17 cellular contexts compared by ENCODE assay signal in genomic region chr9:37082214-37082765, GRCh38. TPM values are rescaled to one million over a fixed set of nuclear protein-coding genes. Genes with fewer than 3 reads are reported as not detected.
A peak's percentile ranks its signal among the peaks of the same experiment; 100 is the strongest.
DNase-seq lines count a peak whose midpoint lies in the region; ATAC-seq and TF ChIP-seq lines count a peak whose summit lies in the region.
"Had no signal": no experiment of that assay in that cellular context is flagged by ENCODE, and none has a peak within 500 bp of the region (broad histone marks: within the 10 kb centered on the region; RNA-seq: fewer than 3 reads in every experiment).

No MANE protein-coding gene starts in this region.

- peaks cover 66% of the 10 kb centered on the region for H3K79me2 ChIP-seq in mammary epithelial cell (ENCODE audit: insufficient read depth, low read length)

- TF ChIP-seq CTCF in mammary epithelial cell (conservative IDR thresholded peaks at IDR 0.05 in 1 of 2, IDR thresholded peaks at IDR 0.05 in 1 of 2; ENCODE audit: extremely low read depth in 1 of 2, insufficient read depth in 1 of 2, low read depth in 1 of 2, low read length in 2 of 2), result no peak
- TF ChIP-seq CTCF in MCF 10A (IDR thresholded peaks at IDR 0.05; ENCODE audit: unreplicated experiment), result no peak
- no peak for TF ChIP-seq CTCF in brain microvascular endothelial cell (IDR thresholded peaks at IDR 0.05; ENCODE audit: low read depth, low read length, missing control alignments)
- no peak for TF ChIP-seq CTCF in colonic mucosa (IDR thresholded peaks at IDR 0.05)
- TF ChIP-seq CTCF in CD8-positive, alpha-beta T cell (IDR thresholded peaks at IDR 0.05), result no peak

- H3K9me3 Mint-ChIP-seq in MCF 10A (ENCODE audit: unreplicated experiment), result no peaks in the 10 kb centered on the region
- H3K9me3 Mint-ChIP-seq in CD8-positive, alpha-beta T cell, result no peaks in the 10 kb centered on the region
- H3K9me3 Mint-ChIP-seq: stimulated activated effector memory CD8-positive, alpha-beta T cell treated with anti-CD3 and anti-CD28 coated beads, Interleukin-12 subunit alpha, Interleukin-12 subunit beta, amount 100 ng/mL, for 72 hours had no signal

- no peak overlapping the region for H3K27ac Mint-ChIP-seq in MCF 10A (ENCODE audit: low read depth, unreplicated experiment)
- no peak overlapping the region for H3K27ac Mint-ChIP-seq in CD8-positive, alpha-beta T cell
- H3K27ac Mint-ChIP-seq: activated CD8-positive, alpha-beta memory T cell treated with anti-CD3 and anti-CD28 coated beads, Interleukin-2, amount 10 ng/mL, durations not matched to agents 7 days and 5 days; stimulated activated effector memory CD8-positive, alpha-beta T cell treated with anti-CD3 and anti-CD28 coated beads, Interleukin-12 subunit alpha, Interleukin-12 subunit beta, amount 100 ng/mL, for 72 hours had no signal

- H2AFZ ChIP-seq in mammary epithelial cell (ENCODE audit: low read depth, low read length), result no peak overlapping the region

- 94% methylated on average over 4 of the region's 4 CpGs for WGBS in mammary epithelial cell (ENCODE audit: low coverage, missing lambda C conversion rate)

- H3K4me2 ChIP-seq in mammary epithelial cell (ENCODE audit: insufficient read depth, low read depth, low read length), result peak overlapping the region; percentile 21

- BruUV-seq in mammary epithelial cell (replicated peaks; lab: Mats Ljungman, UMichigan) (no TSS peak), MCF 10A (replicated peaks; lab: Mats Ljungman, UMichigan) (no TSS peak)

- H3K27me3 ChIP-seq in mammary epithelial cell (ENCODE audit: insufficient read depth, low read length) (no peaks in the 10 kb centered on the region), brain microvascular endothelial cell (replicated peaks) (no peaks in the 10 kb centered on the region), colonic mucosa (no peaks in the 10 kb centered on the region)
- H3K27me3 ChIP-seq in CD8-positive, alpha-beta T cell (ENCODE audit: insufficient read depth, low read length), result no peaks in the 10 kb centered on the region
- H3K27me3 ChIP-seq: gastroesophageal sphincter had no signal

- peaks cover 27% of the 10 kb centered on the region for H3K4me1 Mint-ChIP-seq in MCF 10A (ENCODE audit: insufficient read depth, unreplicated experiment)
- peaks cover 64% of the 10 kb centered on the region for H3K4me1 Mint-ChIP-seq in CD8-positive, alpha-beta T cell (ENCODE audit: low read depth)

- no peak for ATAC-seq in HG02642 (IDR thresholded peaks at IDR 0.05; ENCODE audit: poor library complexity, unreplicated experiment)
- ATAC-seq in CD8-positive, alpha-beta T cell, result no peak
- ATAC-seq: activated CD8-positive, alpha-beta memory T cell treated with anti-CD3 and anti-CD28 coated beads, Interleukin-2, amount 10 ng/mL, durations not matched to agents 7 days and 5 days; gastroesophageal sphincter; stimulated activated effector memory CD8-positive, alpha-beta T cell treated with anti-CD3 and anti-CD28 coated beads, Interleukin-12 subunit alpha, Interleukin-12 subunit beta, amount 100 ng/mL, for 72 hours had no signal

- H3K36me3 ChIP-seq in mammary epithelial cell (ENCODE audit: insufficient read depth, low read length) (peaks cover 8% of the 10 kb centered on the region), brain microvascular endothelial cell (replicated peaks) (peaks cover 5% of the 10 kb centered on the region), colonic mucosa (no peaks in the 10 kb centered on the region)
- no peaks in the 10 kb centered on the region for H3K36me3 ChIP-seq in CD8-positive, alpha-beta T cell (ENCODE audit: insufficient read depth, low read length)

- H3K4me3 Mint-ChIP-seq in MCF 10A (ENCODE audit: unreplicated experiment), result no peak overlapping the region
- H3K4me3 Mint-ChIP-seq in CD8-positive, alpha-beta T cell, result no peak overlapping the region

- dilution Hi-C loops in mammary epithelial cell (cut with HindIII; ENCODE audit: low sequenced_read_pairs), result no loop called here

- H4K20me1 ChIP-seq in mammary epithelial cell (ENCODE audit: insufficient read depth, low read length), result no peaks in the 10 kb centered on the region

- no peaks in the 10 kb centered on the region for H3K27me3 Mint-ChIP-seq in MCF 10A (ENCODE audit: insufficient read depth, unreplicated experiment)
- H3K27me3 Mint-ChIP-seq in CD8-positive, alpha-beta T cell (ENCODE audit: low read depth), result no peaks in the 10 kb centered on the region
- H3K27me3 Mint-ChIP-seq: activated CD8-positive, alpha-beta memory T cell treated with anti-CD3 and anti-CD28 coated beads, Interleukin-2, amount 10 ng/mL, durations not matched to agents 7 days and 5 days had no signal

- intact Hi-C loops in mammary epithelial cell (cut with micrococcal nuclease) (no loop called here), MCF 10A (cut with micrococcal nuclease) (no loop called here), colonic mucosa (cut with DNase I) (no loop called here)
- intact Hi-C loops in CD8-positive, alpha-beta T cell (cut with DNase I, micrococcal nuclease), result loop anchor here (5.0 to 10.0 kb wide), 3 partner anchors 213 to 670 kb away; partner anchors contain the start of genes POLR1E (in 1 of the 2) and TRMT10B (in 1 of the 2)

- H3K4me3 ChIP-seq in mammary epithelial cell (replicated peaks in 1 of 3; ENCODE audit: insufficient read depth in 1 of 3, low read depth in 2 of 3, low read length in 3 of 3), result no peak overlapping the region
- no peak overlapping the region for H3K4me3 ChIP-seq in brain microvascular endothelial cell (ENCODE audit: low read depth, low read length)
- no peak overlapping the region for H3K4me3 ChIP-seq in colonic mucosa
- no peak overlapping the region for H3K4me3 ChIP-seq in CD8-positive, alpha-beta T cell (ENCODE audit: low read depth, low read length)
- H3K4me3 ChIP-seq: gastroesophageal sphincter had no signal

- H3K36me3 Mint-ChIP-seq in MCF 10A (ENCODE audit: insufficient read depth, unreplicated experiment), result peaks cover 26% of the 10 kb centered on the region
- peaks cover 40% of the 10 kb centered on the region for H3K36me3 Mint-ChIP-seq in CD8-positive, alpha-beta T cell

- CTCF ChIA-PET in mammary epithelial cell (lab: Charles Lee; ENCODE audit: low non-redundant PET), result no interaction called here
- CTCF ChIA-PET in MCF 10A (lab: Yijun Ruan, JAX), result interaction anchor here (2.2 kb wide), 1 partner anchor 209 kb away, joined by 10 read pairs; no protein-coding TSS in a partner anchor
- CTCF ChIA-PET in CD8-positive, alpha-beta T cell (lab: Charles Lee), result interaction anchor here (1.3 kb wide), 1 partner anchor 39 kb away, joined by 4 read pairs; no protein-coding TSS in a partner anchor

- H3K9me3 ChIP-seq in mammary epithelial cell (replicated peaks; ENCODE audit: insufficient read depth, low read length) (peaks cover 4% of the 10 kb centered on the region), colonic mucosa (no peaks in the 10 kb centered on the region)
- H3K9me3 ChIP-seq in CD8-positive, alpha-beta T cell (ENCODE audit: low read length), result no peaks in the 10 kb centered on the region
- H3K9me3 ChIP-seq: gastroesophageal sphincter had no signal

- no peak overlapping the region for H3K27ac ChIP-seq in mammary epithelial cell (ENCODE audit: insufficient read depth, low read depth, low read length)
- H3K27ac ChIP-seq in brain microvascular endothelial cell, result no peak overlapping the region
- no peak overlapping the region for H3K27ac ChIP-seq in colonic mucosa
- no peak overlapping the region for H3K27ac ChIP-seq in CD8-positive, alpha-beta T cell (ENCODE audit: low read depth, low read length)
- H3K27ac ChIP-seq: gastroesophageal sphincter had no signal

- H3K4me1 ChIP-seq in mammary epithelial cell (ENCODE audit: insufficient read depth, low read length) (peaks cover 9% of the 10 kb centered on the region), colonic mucosa (no peaks in the 10 kb centered on the region)
- H3K4me1 ChIP-seq in CD8-positive, alpha-beta T cell (ENCODE audit: insufficient read depth, low read length), result peaks cover 41% of the 10 kb centered on the region

- no peak overlapping the region for H3K9ac ChIP-seq in mammary epithelial cell (ENCODE audit: insufficient read depth, low read length)
- H3K9ac ChIP-seq in colonic mucosa (ENCODE audit: low read depth in 2 of 2, low read length in 2 of 2), result no peak overlapping the region

- in situ Hi-C loops in mammary epithelial cell (cut with MboI; ENCODE audit: low sequenced_read_pairs in 2 of 2), result no loop called here
- in situ Hi-C loops in brain microvascular endothelial cell (cut with HindIII; ENCODE audit: low pct_ligation_motif_present, low sequenced_read_pairs), result no loop called here

- DNase-seq in mammary epithelial cell, result no peak
- no peak for DNase-seq in MCF 10A (ENCODE audit: unreplicated experiment)
- peak; percentile 17 for DNase-seq in OCI-M1 (lab: John Stamatoyannopoulos, UW)
- DNase-seq in brain microvascular endothelial cell, result peak; percentile 9
- no peak for DNase-seq in colonic mucosa
- DNase-seq in NCI-H1930 (lab: John Stamatoyannopoulos, UW), result no peak
- no peak for DNase-seq in CD8-positive, alpha-beta T cell
- DNase-seq: activated CD8-positive, alpha-beta memory T cell treated with anti-CD3 and anti-CD28 coated beads, Interleukin-2, amount 10 ng/mL, durations not matched to agents 7 days and 5 days; amygdala; effector CD4-positive, alpha-beta T cell; retina; RPMI8226; stimulated activated CD4-positive, alpha-beta T cell treated with anti-CD3 and anti-CD28 coated beads, Interleukin-4, amount 100 ng/mL, for 1 hour had no signal

- POLR2A ChIA-PET in MCF 10A (lab: Yijun Ruan, JAX), result interaction anchor here (0.6 to 6.9 kb wide), 3 partner anchors 10 to 59 kb away, joined by 3 to 63 read pairs (median 4); partner anchors contain the start of gene ZCCHC7
- POLR2A ChIA-PET in CD8-positive, alpha-beta T cell (lab: Charles Lee), result no interaction called here

RNA-seq across cellular contexts. Expression of gene ZCCHC7, which starts 38.1 kb away (rescaled TPM):
- 10 to 100 TPM; 15.8 to 25.5 TPM for total RNA-seq in mammary epithelial cell
- 11.5 TPM for polyA plus RNA-seq in mammary epithelial cell
- polyA minus RNA-seq in mammary epithelial cell, result 15.9 TPM
- 34.0 and 41.7 TPM in 2 replicates for total RNA-seq in MCF 10A (2022)
- 10 to 100 TPM; 14.6 to 15.9 TPM for total RNA-seq in colonic mucosa
- total RNA-seq in CD8-positive, alpha-beta T cell, result 10 to 100 TPM; 35.2 to 39.5 TPM

RNA-seq across cellular contexts. Expression of gene PAX5, which starts 48.2 kb away (rescaled TPM):
- total RNA-seq in mammary epithelial cell (not detected), MCF 10A (2022) (not detected in 2 replicates), colonic mucosa (under 1 TPM; 0.08 to 0.32 TPM)
- polyA plus RNA-seq in mammary epithelial cell, result not detected
- not detected for polyA minus RNA-seq in mammary epithelial cell
- 1 to 10 TPM; 1.9 to 2.3 TPM for total RNA-seq in CD8-positive, alpha-beta T cell
- total RNA-seq: myocyte had no signal

Comparison
In these comparisons a context has a peak if more than half of its experiments do, and no peak if none do; other contexts are left out.
1. DNase-seq: peak in OCI-M1 (single experiment) and brain microvascular endothelial cell (single experiment); none in mammary epithelial cell (single experiment), MCF 10A (single experiment), colonic mucosa (single experiment), NCI-H1930 (0 of 2) and CD8-positive, alpha-beta T cell (0 of 7).
2. intact Hi-C loops: an anchor here in CD8-positive, alpha-beta T cell (5.0 to 10.0 kb wide); none called in mammary epithelial cell, MCF 10A and colonic mucosa.